In genomic region chr1:16766663-16767342, GRCh38 we compare ENCODE assay signal across 10 cellular contexts. TPM values are rescaled to one million over a fixed set of nuclear protein-coding genes. Genes with fewer than 3 reads are reported as not detected.
DNase-seq lines count a peak whose midpoint lies in the region; ATAC-seq, FAIRE-seq and TF ChIP-seq lines count a peak whose summit lies in the region.
"Not testable (repeated sequence)": the region's sequence is repeated elsewhere in the genome, so short reads cannot be mapped to it uniquely, and the experiment has no call there.
"Had no signal": no experiment of that assay in that cellular context is flagged by ENCODE, and none has a peak within 500 bp of the region (broad histone marks: within the 10 kb centered on the region; RNA-seq: fewer than 3 reads in every experiment).

No MANE protein-coding gene starts in this region.

- not testable (repeated sequence) for H3K4me2 ChIP-seq in PC-3 (ENCODE audit: low read length)

- not testable (repeated sequence) for ATAC-seq in PC-3
- peak; percentile 7 to 8 for ATAC-seq in lower lobe of right lung
- peak; percentile 54 to 67 (median 64) for ATAC-seq in pancreas
- peak; percentile 2 for ATAC-seq in aorta (ENCODE audit: low FRiP score)

- not testable (repeated sequence) for H3K4me1 Mint-ChIP-seq in endodermal cell

- H3K36me3 ChIP-seq in PC-3 (ENCODE audit: low read depth, low read length); endodermal cell (ENCODE audit: control insufficient read depth, insufficient read depth, low read length); kidney (ENCODE audit: control insufficient read depth in 1 of 2, insufficient read depth in 2 of 2, low read length in 2 of 2); lower lobe of right lung; pancreas; spleen; aorta (ENCODE audit: control insufficient read depth in 1 of 2, insufficient read depth in 2 of 2, low read length in 1 of 2): not testable (repeated sequence)

- TF ChIP-seq POLR2A in spleen (IDR thresholded peaks at IDR 0.05), result not testable (repeated sequence)

- POLR2A ChIA-PET in PC-3 (lab: Charles Lee; ENCODE audit: unreplicated experiment), result not testable (repeated sequence)

- FAIRE-seq in kidney (lab: Jason Lieb, UNC); pancreas (lab: Jason Lieb, UNC): not testable (repeated sequence)

- CTCF ChIA-PET in PC-3 (lab: Charles Lee), result not testable (repeated sequence)

- H3K79me2 ChIP-seq in PC-3 (ENCODE audit: low read length), result not testable (repeated sequence)

- intact Hi-C loops in PC-3 (cut with micrococcal nuclease); kidney (cut with DNase I); lower lobe of right lung (cut with DNase I); pancreas (cut with DNase I); spleen (cut with DNase I; ENCODE audit: low total_unique reads); aorta (cut with DNase I): not testable (repeated sequence)

- not testable (repeated sequence) for H3K9me3 Mint-ChIP-seq in endodermal cell

- H3K27ac Mint-ChIP-seq in endodermal cell, result not testable (repeated sequence)

- H3K9ac ChIP-seq in PC-3 (ENCODE audit: low read length); endodermal cell (ENCODE audit: extremely low read depth, low read length, poor library complexity, severe bottlenecking): not testable (repeated sequence)
- peak overlapping the region in 1 of 2 donors; percentile 46 for H3K9ac ChIP-seq in kidney (ENCODE audit: low read length in 2 of 2)

- not testable (repeated sequence) for H3F3A ChIP-seq in PC-3 (ENCODE audit: low read length, unreplicated experiment)

- H3K27me3 Mint-ChIP-seq in endodermal cell (ENCODE audit: insufficient read depth), result peaks cover 26% of the 10 kb centered on the region

- H3K4me3 Mint-ChIP-seq in endodermal cell, result not testable (repeated sequence)

- not testable (repeated sequence) for H3K9me2 ChIP-seq in PC-3 (replicated peaks; ENCODE audit: low read length)

- H3K9me3 ChIP-seq in PC-3 (ENCODE audit: low read length); endodermal cell (ENCODE audit: control insufficient read depth, low read length); kidney (ENCODE audit: control insufficient read depth in 1 of 2, low read length in 2 of 2); lower lobe of right lung; pancreas; spleen; aorta (ENCODE audit: control insufficient read depth, low read length): not testable (repeated sequence)

- H3K4me3 ChIP-seq in PC-3 (ENCODE audit: low read length); endodermal cell (ENCODE audit: low read length); lower lobe of right lung; spleen; aorta (ENCODE audit: low read length in 2 of 2): not testable (repeated sequence)
- H3K4me3 ChIP-seq in kidney (ENCODE audit: low read length in 2 of 2) (peak overlapping the region; percentile 18 to 32), pancreas (peak overlapping the region in 2 of 4 donors; percentile 8 to 20)

- not testable (repeated sequence) for BruUV-seq in PC-3 (replicated peaks; lab: Mats Ljungman, UMichigan)

- H3K36me3 Mint-ChIP-seq in endodermal cell (ENCODE audit: low read depth), result not testable (repeated sequence)

- H2AFZ ChIP-seq in PC-3 (ENCODE audit: low read length), result not testable (repeated sequence)

- not testable (repeated sequence) for H3K27ac ChIP-seq in PC-3 (ENCODE audit: low read length); endodermal cell (ENCODE audit: low read depth, low read length); lower lobe of right lung; spleen; aorta (ENCODE audit: low read depth in 1 of 2, low read length in 2 of 2)
- H3K27ac ChIP-seq in kidney (ENCODE audit: low read depth in 2 of 2, low read length in 2 of 2) (peak overlapping the region; percentile 77 to 81), pancreas (peak overlapping the region; percentile 58 to 95 (median 77))

- DNase-seq in DMS53 treated with DMSO at 0.1 percent for 48 hours (lab: John Stamatoyannopoulos, UW; ENCODE audit: unreplicated experiment) (peak; percentile 43), PC-3 (peak; percentile 0), endodermal cell (peak; percentile 49), pancreas (peak; percentile 54 to 78 (median 72)), spleen (peak; percentile 54), aorta (peak in 1 of 2 donors; percentile 29)
- not testable (repeated sequence) for DNase-seq in kidney, lower lobe of right lung

- 92 to 95% methylated on average over 4 to 8 of the region's 10 CpGs for WGBS in endodermal cell (ENCODE audit: insufficient coverage in 1 of 2, insufficient read length in 1 of 2), 2 experiments
- 6 to 13% methylated on average over 9 of the region's 10 CpGs for WGBS in pancreas, 2 donors
- 48 to 77% (median 64%) methylated on average over 9 to 10 of the region's 10 CpGs for WGBS in spleen, 5 donors
- WGBS in aorta, 2 donors, result 49 to 67% methylated on average over 9 of the region's 10 CpGs

- H4K20me1 ChIP-seq in PC-3 (ENCODE audit: low read length), result not testable (repeated sequence)

- H3K4me1 ChIP-seq in PC-3 (ENCODE audit: insufficient read depth, low read length) (peaks cover 14% of the 10 kb centered on the region; the same call in 1 of the 2 replicates), kidney (ENCODE audit: control insufficient read depth in 1 of 2, insufficient read depth in 1 of 2, low read depth in 1 of 2, low read length in 2 of 2) (peaks cover 7 to 12% of the 10 kb centered on the region in 2 donors), pancreas (peaks cover 21 to 28% (median 23%) of the 10 kb centered on the region in 3 donors)
- not testable (repeated sequence) for H3K4me1 ChIP-seq in endodermal cell (ENCODE audit: control insufficient read depth, insufficient read depth, low read length); lower lobe of right lung; spleen; aorta (ENCODE audit: control insufficient read depth in 1 of 2, insufficient read depth in 2 of 2, low read length in 2 of 2)

- TF ChIP-seq CTCF in PC-3 (conservative IDR thresholded peaks at IDR 0.05; ENCODE audit: low read depth, low read length); endodermal cell (conservative IDR thresholded peaks at IDR 0.05); kidney (IDR thresholded peaks at IDR 0.05; ENCODE audit: borderline replicate concordance, extremely low read depth, insufficient read depth); lower lobe of right lung (IDR thresholded peaks at IDR 0.05); pancreas (IDR thresholded peaks at IDR 0.05); spleen (IDR thresholded peaks at IDR 0.05 in 8 of 11, conservative IDR thresholded peaks at IDR 0.05 in 3 of 11): not testable (repeated sequence)

- H3K27me3 ChIP-seq in PC-3 (ENCODE audit: low read length); endodermal cell (ENCODE audit: control insufficient read depth, insufficient read depth, low read length, poor library complexity, severe bottlenecking); lower lobe of right lung (ENCODE audit: low read depth); pancreas; aorta (ENCODE audit: control insufficient read depth in 1 of 2, insufficient read depth in 2 of 2, low read length in 1 of 2): not testable (repeated sequence)
- peaks cover 3 to 37% (median 8%) of the 10 kb centered on the region in 7 donors for H3K27me3 ChIP-seq in spleen (replicated peaks in 1 of 7)

RNA-seq across cellular contexts. Expression of gene RNU1-4, which starts 26.5 kb away (rescaled TPM):
- total RNA-seq in PC-3 (2014; rRNA removed) (under 0.01 TPM in 2 replicates), endodermal cell (1,000 to 10,000 TPM; 2,483 to 3,611 TPM), kidney (8,605 TPM), lower lobe of right lung (6,803 TPM), pancreas (1,000 to 10,000 TPM in 4 of 6 donors, 100 to 1,000 TPM in 2; 687 to 5,169 (median 2,340) TPM), spleen (1,000 to 10,000 TPM in 4 of 7 donors, under 1 TPM in 3; under 0.01 to 8,075 (median 6,234) TPM), aorta (1,000 to 10,000 TPM; 7,231 to 8,154 TPM)
- 11,872 TPM for polyA plus RNA-seq in endodermal cell (2013, experiment 1 of 2)
- polyA plus RNA-seq in endodermal cell (2013, experiment 2 of 2), result 14,577 TPM
- polyA plus RNA-seq in kidney (ENCODE audit: insufficient read depth, low read depth, low replicate concordance) (26.8 TPM), pancreas (not detected), spleen (not detected), aorta (not detected)
- total RNA-seq: H4 had no signal
- polyA plus RNA-seq: IMR-90 had no signal
